ENCODE assay signal across 12 cellular contexts in genomic region chr2:232138441-232138840, GRCh38.
"Had no signal": no experiment of that assay in that cellular context is flagged by ENCODE, and none has a peak within 500 bp of the region (broad histone marks: within the 10 kb centered on the region; RNA-seq: fewer than 3 reads in every experiment).

No MANE protein-coding gene starts in this region.

- H3K36me3 ChIP-seq: gastrocnemius medialis, pancreas had no signal

- H3K9me3 Mint-ChIP-seq: activated CD4-positive, alpha-beta T cell treated with anti-CD3 and anti-CD28 coated beads, Interleukin-2, amount 10 ng/mL, durations not matched to agents 7 days and 5 days; dendritic cell treated with granulocyte-macrophage colony-stimulating factor and Interleukin-4, amounts not matched to agents 40 ng/mL and 50 ng/mL, for 4 days; effector memory CD8-positive, alpha-beta T cell; type B pancreatic cell; WTC11 had no signal

- H3K27me3 ChIP-seq: gastrocnemius medialis, heart right ventricle, pancreas had no signal

- H3K27ac ChIP-seq: gastrocnemius medialis, heart right ventricle, pancreas had no signal

- H3K36me3 Mint-ChIP-seq: WTC11 had no signal

- H3K4me3 Mint-ChIP-seq: activated CD4-positive, alpha-beta T cell treated with anti-CD3 and anti-CD28 coated beads, Interleukin-2, amount 10 ng/mL, durations not matched to agents 7 days and 5 days; dendritic cell treated with granulocyte-macrophage colony-stimulating factor and Interleukin-4, amounts not matched to agents 40 ng/mL and 50 ng/mL, for 4 days; effector memory CD8-positive, alpha-beta T cell; type B pancreatic cell; WTC11 had no signal

- DNase-seq: aorta; cerebellar nuclear complex; effector memory CD8-positive, alpha-beta T cell; gastrocnemius medialis; heart right ventricle; pancreas; stimulated activated naive CD8-positive, alpha-beta T cell treated with anti-CD3 and anti-CD28 coated beads, Interleukin-15, Interleukin-2, amounts not matched to agents 100 U/mL and 50 U/mL, for 24 hours had no signal

- H3K9me3 ChIP-seq: gastrocnemius medialis, heart right ventricle, pancreas had no signal

- H3K27me3 Mint-ChIP-seq: activated CD4-positive, alpha-beta T cell treated with anti-CD3 and anti-CD28 coated beads, Interleukin-2, amount 10 ng/mL, durations not matched to agents 7 days and 5 days; dendritic cell treated with granulocyte-macrophage colony-stimulating factor and Interleukin-4, amounts not matched to agents 40 ng/mL and 50 ng/mL, for 4 days; effector memory CD8-positive, alpha-beta T cell; type B pancreatic cell had no signal

- H3K4me3 ChIP-seq: gastrocnemius medialis, heart right ventricle, pancreas had no signal

- ATAC-seq: effector memory CD8-positive, alpha-beta T cell; gastrocnemius medialis; sciatic nerve; WTC11 had no signal

- H3K4me1 Mint-ChIP-seq: WTC11 had no signal

- H3K27ac Mint-ChIP-seq: dendritic cell treated with granulocyte-macrophage colony-stimulating factor and Interleukin-4, amounts not matched to agents 40 ng/mL and 50 ng/mL, for 4 days; effector memory CD8-positive, alpha-beta T cell; type B pancreatic cell; WTC11 had no signal

- H3K4me1 ChIP-seq: gastrocnemius medialis had no signal
